2 cellular contexts compared by ENCODE assay signal in genomic region chr4:48449151-48449550, GRCh38.
TF ChIP-seq lines count a peak whose summit lies in the region.

No MANE protein-coding gene starts in this region.

TF ChIP-seq in HepG2, 621 proteins besides CTCF, POLR2A, EP300 and RAD21:
- TF ChIP-seq NR2F6 (IDR thresholded peaks at IDR 0.05) (peak; percentile 42; the same call in 1 of the 2 replicates), NR2F6 (CRISPR knock-in tag; IDR thresholded peaks at IDR 0.05) (peak; percentile 61), MIER2 (CRISPR knock-in tag; IDR thresholded peaks at IDR 0.05) (no peak), TEAD3 (CRISPR knock-in tag; optimal IDR thresholded peaks at IDR 0.05; ENCODE audit: borderline replicate concordance) (peak; percentile 50), MAX (IDR thresholded peaks at IDR 0.05) (peak; percentile 20; the same call in 1 of the 2 replicates), NR2F1 (CRISPR knock-in tag; IDR thresholded peaks at IDR 0.05) (peak in 1 of 2 experiments; percentile 81; a peak in 2 of 4 replicates)

TF ChIP-seq in K562, 482 proteins besides CTCF, POLR2A, EP300 and RAD21:
- TF ChIP-seq DNMT1 (IDR thresholded peaks at IDR 0.05) (no peak), CTCFL (IDR thresholded peaks at IDR 0.05; ENCODE audit: borderline replicate concordance, insufficient read depth, low read depth, low read length, poor library complexity, severe bottlenecking) (no peak), ZNF124 (CRISPR knock-in tag; IDR thresholded peaks at IDR 0.05) (no peak), RBM22 (IDR thresholded peaks at IDR 0.05; ENCODE audit: low read depth, low read length, poor library complexity, severe bottlenecking) (no peak), ZFPM2 (CRISPR knock-in tag; IDR thresholded peaks at IDR 0.05) (no peak), GATA2 (CRISPR knock-in tag; IDR thresholded peaks at IDR 0.05) (no peak), HDAC6 (IDR thresholded peaks at IDR 0.05; ENCODE audit: low read depth, low read length) (no peak), ZNF212 (CRISPR knock-in tag; IDR thresholded peaks at IDR 0.05) (no peak)
